In the genomic region with DNA sequence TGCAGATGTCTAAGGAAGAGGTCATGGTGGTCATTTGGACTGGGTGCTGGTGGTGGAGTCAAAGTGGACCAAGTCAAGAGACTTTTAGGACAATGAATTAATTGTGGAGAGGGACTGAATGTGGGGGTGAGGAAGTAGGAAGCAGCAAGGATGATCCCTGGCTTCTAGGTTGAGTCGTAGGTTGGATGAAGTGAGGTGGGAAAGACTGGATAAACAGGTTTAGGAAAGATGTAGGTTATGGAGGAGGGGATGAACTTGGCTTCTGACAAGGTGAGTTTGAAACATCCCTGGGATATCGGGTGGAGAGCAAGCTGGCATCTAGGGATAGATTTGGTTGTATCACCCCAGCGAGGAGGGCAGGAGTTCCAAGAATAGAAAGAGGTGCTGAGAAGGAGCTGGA, we compare ENCODE assay signal across 21 cellular contexts. TPM values are rescaled to one million over a fixed set of nuclear protein-coding genes. Genes with fewer than 3 reads are reported as not detected.
A peak's percentile ranks its signal among the peaks of the same experiment; 100 is the strongest.
DNase-seq lines count a peak whose midpoint lies in the region; ATAC-seq and TF ChIP-seq lines count a peak whose summit lies in the region.
"Had no signal": no experiment of that assay in that cellular context is flagged by ENCODE, and none has a peak within 500 bp of the region (broad histone marks: within the 10 kb centered on the region; RNA-seq: fewer than 3 reads in every experiment).

No MANE protein-coding gene starts in this region.

- no peak for TF ChIP-seq CTCF in PC-3 (conservative IDR thresholded peaks at IDR 0.05; ENCODE audit: low read depth, low read length)

- H3K9me2 ChIP-seq in PC-3 (replicated peaks; ENCODE audit: low read length) = no peaks in the 10 kb centered on the region

- H3K27me3 Mint-ChIP-seq in activated CD4-positive, alpha-beta memory T cell treated with anti-CD3 and anti-CD28 coated beads, Interleukin-2, amount 10 ng/mL, durations not matched to agents 7 days and 5 days = no peaks in the 10 kb centered on the region
- no peaks in the 10 kb centered on the region for H3K27me3 Mint-ChIP-seq in activated CD4-positive, alpha-beta memory T cell treated with anti-CD3 and anti-CD28 coated beads for 36 hours
- H3K27me3 Mint-ChIP-seq: CD8-positive, alpha-beta memory T cell had no signal

- no peaks in the 10 kb centered on the region for H3K36me3 Mint-ChIP-seq in activated CD4-positive, alpha-beta memory T cell treated with anti-CD3 and anti-CD28 coated beads, Interleukin-2, amount 10 ng/mL, durations not matched to agents 7 days and 5 days (ENCODE audit: low read depth)
- peaks cover 2% of the 10 kb centered on the region for H3K36me3 Mint-ChIP-seq in activated CD4-positive, alpha-beta memory T cell treated with anti-CD3 and anti-CD28 coated beads for 36 hours

- H3K9ac ChIP-seq in PC-3 (ENCODE audit: low read length) = no peak overlapping the region

- H3K79me2 ChIP-seq in PC-3 (ENCODE audit: low read length) = no peaks in the 10 kb centered on the region

- H2AFZ ChIP-seq in PC-3 (ENCODE audit: low read length) = no peak overlapping the region

- H3K4me3 Mint-ChIP-seq in activated CD4-positive, alpha-beta memory T cell treated with anti-CD3 and anti-CD28 coated beads, Interleukin-2, amount 10 ng/mL, durations not matched to agents 7 days and 5 days = no peak overlapping the region
- no peak overlapping the region for H3K4me3 Mint-ChIP-seq in activated CD4-positive, alpha-beta memory T cell treated with anti-CD3 and anti-CD28 coated beads for 36 hours
- H3K4me3 Mint-ChIP-seq: CD8-positive, alpha-beta memory T cell had no signal

- POLR2A ChIA-PET in activated CD4-positive, alpha-beta memory T cell treated with anti-CD3 and anti-CD28 coated beads, Interleukin-2, amount 10 ng/mL, durations not matched to agents 7 days and 5 days (lab: Charles Lee) = interaction anchor here (1.5 kb wide), 1 partner anchor 10 kb away, joined by 3 read pairs; the partner anchor contains the start of genes MRPL43 and TWNK
- POLR2A ChIA-PET in activated CD4-positive, alpha-beta memory T cell treated with anti-CD3 and anti-CD28 coated beads for 36 hours (lab: Charles Lee) = no interaction called here
- POLR2A ChIA-PET in PC-3 (lab: Charles Lee; ENCODE audit: unreplicated experiment) = interaction anchor here (0.6 kb wide), 1 partner anchor 54 kb away, joined by 11 read pairs; no protein-coding TSS in a partner anchor

- H3K27me3 ChIP-seq in PC-3 (ENCODE audit: low read length) = no peaks in the 10 kb centered on the region

- ATAC-seq in PC-3 = no peak
- ATAC-seq in HG02938 (IDR thresholded peaks at IDR 0.05; ENCODE audit: unreplicated experiment) = no peak

- no peaks in the 10 kb centered on the region for H4K20me1 ChIP-seq in PC-3 (ENCODE audit: low read length)

- no peaks in the 10 kb centered on the region for H3K9me3 ChIP-seq in PC-3 (ENCODE audit: low read length)
- H3K9me3 ChIP-seq: HAP-1 had no signal

- no peaks in the 10 kb centered on the region for H3F3A ChIP-seq in PC-3 (ENCODE audit: low read length, unreplicated experiment)

- H3K4me3 ChIP-seq in PC-3 (ENCODE audit: low read length) = no peak overlapping the region
- H3K4me3 ChIP-seq: HAP-1 had no signal

- no peaks in the 10 kb centered on the region for H3K9me3 Mint-ChIP-seq in activated CD4-positive, alpha-beta memory T cell treated with anti-CD3 and anti-CD28 coated beads, Interleukin-2, amount 10 ng/mL, durations not matched to agents 7 days and 5 days
- no peaks in the 10 kb centered on the region for H3K9me3 Mint-ChIP-seq in activated CD4-positive, alpha-beta memory T cell treated with anti-CD3 and anti-CD28 coated beads for 36 hours
- H3K9me3 Mint-ChIP-seq: CD8-positive, alpha-beta memory T cell had no signal

- no peaks in the 10 kb centered on the region for H3K36me3 ChIP-seq in PC-3 (ENCODE audit: low read depth, low read length)

- CTCF ChIA-PET in activated CD4-positive, alpha-beta memory T cell treated with anti-CD3 and anti-CD28 coated beads, Interleukin-2, amount 10 ng/mL, durations not matched to agents 7 days and 5 days (lab: Charles Lee) = interaction anchor here (1.0 kb wide), 1 partner anchor 73 kb away, joined by 3 read pairs; no protein-coding TSS in a partner anchor
- CTCF ChIA-PET in activated CD4-positive, alpha-beta memory T cell treated with anti-CD3 and anti-CD28 coated beads for 36 hours (lab: Charles Lee) = no interaction called here
- CTCF ChIA-PET in PC-3 (lab: Charles Lee) = no interaction called here

- H3K4me1 Mint-ChIP-seq in activated CD4-positive, alpha-beta memory T cell treated with anti-CD3 and anti-CD28 coated beads, Interleukin-2, amount 10 ng/mL, durations not matched to agents 7 days and 5 days = no peaks in the 10 kb centered on the region
- H3K4me1 Mint-ChIP-seq in activated CD4-positive, alpha-beta memory T cell treated with anti-CD3 and anti-CD28 coated beads for 36 hours (ENCODE audit: low read depth) = no peaks in the 10 kb centered on the region
- H3K4me1 Mint-ChIP-seq: CD8-positive, alpha-beta memory T cell had no signal

- BruUV-seq in PC-3 (replicated peaks; lab: Mats Ljungman, UMichigan) = no TSS peak

- H3K27ac Mint-ChIP-seq in activated CD4-positive, alpha-beta memory T cell treated with anti-CD3 and anti-CD28 coated beads, Interleukin-2, amount 10 ng/mL, durations not matched to agents 7 days and 5 days = no peak overlapping the region
- no peak overlapping the region for H3K27ac Mint-ChIP-seq in activated CD4-positive, alpha-beta memory T cell treated with anti-CD3 and anti-CD28 coated beads for 36 hours

- H3K4me1 ChIP-seq in PC-3 (ENCODE audit: insufficient read depth, low read length) = 0 out of 2 replicates have a peak, but pooled peaks cover 7% of the 10 kb centered on the region
- H3K4me1 ChIP-seq: HAP-1 had no signal

- H3K27ac ChIP-seq in PC-3 (ENCODE audit: low read length) = no peak overlapping the region

- DNase-seq in activated CD4-positive, alpha-beta memory T cell treated with anti-CD3 and anti-CD28 coated beads, Interleukin-2, amount 10 ng/mL, durations not matched to agents 7 days and 5 days = peak; percentile 4
- no peak for DNase-seq in activated CD4-positive, alpha-beta memory T cell treated with anti-CD3 and anti-CD28 coated beads for 36 hours
- DNase-seq in PC-3 (peak; percentile 34), mesenteric fat pad (ENCODE audit: low spot score) (peak; percentile 24), SKM-1 treated with dmso at 0.1 percent for 144 hours (lab: John Stamatoyannopoulos, UW; ENCODE audit: unreplicated experiment) (no peak), HK-2 (ENCODE audit: unreplicated experiment) (no peak)
- DNase-seq: AML-193; C1 segment of cervical spinal cord; CD8-positive, alpha-beta memory T cell; EL; IMR-90; MV-4-11; NCI-H1105 treated with DMSO at 0.1 percent for 48 hours; NCI-H2029 treated with DMSO at 0.1 percent for 48 hours; NCI-H226; NCI-H524 treated with DMSO at 0.1 percent for 48 hours; NCI-H82; Right ventricle myocardium superior had no signal

- H3K4me2 ChIP-seq in PC-3 (ENCODE audit: low read length) = 0 out of 2 replicates have a peak overlapping the region, but pooled peaks have one; percentile 3

- intact Hi-C loops in activated CD4-positive, alpha-beta memory T cell treated with anti-CD3 and anti-CD28 coated beads for 36 hours (cut with micrococcal nuclease) = loop anchor here (5.0 kb wide), 1 partner anchor 50 kb away; no protein-coding TSS in a partner anchor
- intact Hi-C loops in PC-3 (cut with micrococcal nuclease) = no loop called here

RNA-seq across cellular contexts. Expression of gene SEMA4G, which starts 7.6 kb away (rescaled TPM):
- under 1 TPM; 0.68 to 0.98 TPM for total RNA-seq in activated CD4-positive, alpha-beta memory T cell treated with anti-CD3 and anti-CD28 coated beads, Interleukin-2, amount 10 ng/mL, durations not matched to agents 7 days and 5 days
- total RNA-seq in activated CD4-positive, alpha-beta memory T cell treated with anti-CD3 and anti-CD28 coated beads for 36 hours = under 1 TPM; 0.58 to 0.74 TPM
- total RNA-seq in PC-3 (2014; rRNA removed) (2.6 TPM in 2 replicates), mesenteric fat pad (1.4 TPM)
- total RNA-seq: A172 had no signal

RNA-seq across cellular contexts. Expression of gene MRPL43, which starts 10.4 kb away (rescaled TPM):
- total RNA-seq in activated CD4-positive, alpha-beta memory T cell treated with anti-CD3 and anti-CD28 coated beads, Interleukin-2, amount 10 ng/mL, durations not matched to agents 7 days and 5 days = 10 to 100 TPM; 47.8 to 49.3 TPM
- total RNA-seq in activated CD4-positive, alpha-beta memory T cell treated with anti-CD3 and anti-CD28 coated beads for 36 hours = 10 to 100 TPM; 47.0 to 50.1 TPM
- total RNA-seq in PC-3 (2014; rRNA removed) (81.0 and 90.5 TPM in 2 replicates), mesenteric fat pad (61.7 TPM)

RNA-seq across cellular contexts. Expression of gene TWNK, which starts 10.4 kb away (rescaled TPM):
- total RNA-seq in activated CD4-positive, alpha-beta memory T cell treated with anti-CD3 and anti-CD28 coated beads, Interleukin-2, amount 10 ng/mL, durations not matched to agents 7 days and 5 days = 1 to 10 TPM; 6.4 to 7.1 TPM
- total RNA-seq in activated CD4-positive, alpha-beta memory T cell treated with anti-CD3 and anti-CD28 coated beads for 36 hours = 10 to 100 TPM; 12.8 to 14.0 TPM
- total RNA-seq in PC-3 (2014; rRNA removed) (7.5 and 8.0 TPM in 2 replicates), mesenteric fat pad (7.5 TPM)

RNA-seq across cellular contexts. Expression of gene LZTS2, which starts 22.7 kb away (rescaled TPM):
- 10 to 100 TPM; 17.3 to 18.5 TPM for total RNA-seq in activated CD4-positive, alpha-beta memory T cell treated with anti-CD3 and anti-CD28 coated beads, Interleukin-2, amount 10 ng/mL, durations not matched to agents 7 days and 5 days
- total RNA-seq in activated CD4-positive, alpha-beta memory T cell treated with anti-CD3 and anti-CD28 coated beads for 36 hours = 10 to 100 TPM; 12.0 to 12.5 TPM
- total RNA-seq in PC-3 (2014; rRNA removed) = 58.3 and 67.2 TPM in 2 replicates
- total RNA-seq in mesenteric fat pad = 102 TPM

RNA-seq across cellular contexts. Expression of gene PDZD7, which starts 54.0 kb away (rescaled TPM):
- total RNA-seq in activated CD4-positive, alpha-beta memory T cell treated with anti-CD3 and anti-CD28 coated beads, Interleukin-2, amount 10 ng/mL, durations not matched to agents 7 days and 5 days = 1 to 10 TPM; 1.1 to 1.9 TPM
- under 1 TPM; 0.31 to 0.93 TPM for total RNA-seq in activated CD4-positive, alpha-beta memory T cell treated with anti-CD3 and anti-CD28 coated beads for 36 hours
- total RNA-seq in PC-3 (2014; rRNA removed) (2.5 and 2.8 TPM in 2 replicates), mesenteric fat pad (0.55 TPM)

Comparison
In these comparisons a context has a peak if more than half of its experiments do, and no peak if none do; other contexts are left out.
1. DNase-seq: peak in activated CD4-positive, alpha-beta memory T cell treated with anti-CD3 and anti-CD28 coated beads, Interleukin-2, amount 10 ng/mL, durations not matched to agents 7 days and 5 days (single experiment), PC-3 (single experiment) and mesenteric fat pad (single experiment); none in activated CD4-positive, alpha-beta memory T cell treated with anti-CD3 and anti-CD28 coated beads for 36 hours (single experiment), SKM-1 treated with dmso at 0.1 percent for 144 hours (single experiment) and HK-2 (single experiment).